Comparison of ENCODE assay signal across 12 cellular contexts in the genomic region with DNA sequence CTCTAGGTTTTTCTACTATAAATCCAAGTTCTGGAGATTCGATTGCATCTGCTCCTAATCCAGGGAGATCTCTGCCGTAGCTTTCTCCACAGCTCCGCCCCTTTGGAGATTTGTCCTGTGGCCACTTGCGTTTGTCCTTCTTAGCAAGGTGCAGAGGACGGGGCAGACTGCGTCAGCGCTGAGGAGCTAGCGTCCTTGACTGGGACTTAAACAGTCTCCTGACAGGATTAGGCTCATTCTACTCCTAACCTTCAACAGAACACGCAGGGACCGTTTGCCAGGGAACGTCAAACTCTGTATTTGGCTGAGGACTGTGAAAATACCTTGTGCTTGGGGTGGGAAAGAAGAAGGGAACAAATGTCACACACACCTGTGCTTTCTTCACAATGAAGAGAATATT. TPM values are rescaled to one million over a fixed set of nuclear protein-coding genes. Genes with fewer than 3 reads are reported as not detected.
A peak's percentile ranks its signal among the peaks of the same experiment; 100 is the strongest.
DNase-seq lines count a peak whose midpoint lies in the region; ATAC-seq and TF ChIP-seq lines count a peak whose summit lies in the region.
"Had no signal": no experiment of that assay in that cellular context is flagged by ENCODE, and none has a peak within 500 bp of the region (broad histone marks: within the 10 kb centered on the region; RNA-seq: fewer than 3 reads in every experiment).

No MANE protein-coding gene starts in this region.

- H3K27ac ChIP-seq in GM23338 (ENCODE audit: low read depth) (no peak overlapping the region), cingulate gyrus (ENCODE audit: low read depth, low read length) (peak overlapping the region; percentile 60), left lung (peak overlapping the region; percentile 71 to 74), PC-9 (no peak overlapping the region)

- H3K4me2 ChIP-seq in GM23338 (peak overlapping the region; percentile 63), PC-9 (no peak overlapping the region)

- intact Hi-C loops in left lung (cut with DNase I) (no loop called here), sciatic nerve (cut with DNase I) (no loop called here), PC-9 (cut with micrococcal nuclease; ENCODE audit: unreplicated experiment) (no loop called here)

- BruUV-seq in PC-9 (replicated peaks; lab: Mats Ljungman, UMichigan): no TSS peak

- TF ChIP-seq CTCF in GM23338 (conservative IDR thresholded peaks at IDR 0.05; ENCODE audit: low read depth in 2 of 2) (no peak), left lung (IDR thresholded peaks at IDR 0.05) (no peak), PC-9 (conservative IDR thresholded peaks at IDR 0.05) (no peak)

- peaks cover 51% of the 10 kb centered on the region for H3K4me1 Mint-ChIP-seq in GM23338
- H3K4me1 Mint-ChIP-seq: B cell had no signal

- H3K79me2 ChIP-seq in GM23338 (replicated peaks; ENCODE audit: insufficient read depth) (0 out of 2 replicates have a peak, but pooled peaks cover 7% of the 10 kb centered on the region), PC-9 (ENCODE audit: low read depth) (no peaks in the 10 kb centered on the region)

- H4K20me1 ChIP-seq in GM23338 (replicated peaks; ENCODE audit: insufficient read depth) (no peaks in the 10 kb centered on the region), PC-9 (ENCODE audit: insufficient read depth) (no peaks in the 10 kb centered on the region)

- no peak overlapping the region; the same call in 1 of the 2 replicates for H3K27ac Mint-ChIP-seq in GM23338
- H3K27ac Mint-ChIP-seq: activated T-helper 1 cell treated with anti-CD3 and anti-CD28 coated beads, Interleukin-12 subunit alpha, Interleukin-12 subunit beta, Interleukin-2, Interleukin-4 antibody, amounts not matched to agents 30 ng/mL and 10 ng/mL and 1 ng/mL, durations not matched to agents 14 hours and 24 hours and 36 hours; B cell had no signal

- H2AFZ ChIP-seq in GM23338 (0 out of 2 replicates have a peak overlapping the region, but pooled peaks have one; percentile 12), PC-9 (no peak overlapping the region)

- H3K9me2 ChIP-seq in GM23338 (ENCODE audit: insufficient read depth) (no peaks in the 10 kb centered on the region), PC-9 (ENCODE audit: insufficient read depth) (no peaks in the 10 kb centered on the region)

- peak overlapping the region; percentile 71 for H3K4me3 Mint-ChIP-seq in GM23338
- H3K4me3 Mint-ChIP-seq: activated T-helper 1 cell treated with anti-CD3 and anti-CD28 coated beads, Interleukin-12 subunit alpha, Interleukin-12 subunit beta, Interleukin-2, Interleukin-4 antibody, amounts not matched to agents 30 ng/mL and 10 ng/mL and 1 ng/mL, durations not matched to agents 14 hours and 24 hours and 36 hours; B cell had no signal

- ATAC-seq in GM23338 (peak; percentile 55), left lung (peak; percentile 71), sciatic nerve (peak; percentile 24), GM19035 (IDR thresholded peaks at IDR 0.05; ENCODE audit: unreplicated experiment) (no peak)

- no peaks in the 10 kb centered on the region for H3K27me3 Mint-ChIP-seq in GM23338 (ENCODE audit: insufficient read depth, low read depth, poor library complexity)

- POLR2A ChIA-PET in PC-9 (lab: Charles Lee; ENCODE audit: unreplicated experiment): no interaction called here

- H3K27me3 ChIP-seq in GM23338 (ENCODE audit: insufficient read depth) (no peaks in the 10 kb centered on the region), left lung (no peaks in the 10 kb centered on the region), PC-9 (ENCODE audit: insufficient read depth, low read depth) (no peaks in the 10 kb centered on the region)

- H3K9me3 ChIP-seq in left lung (peaks cover 0 to 3% of the 10 kb centered on the region in 2 donors), PC-9 (ENCODE audit: insufficient read depth, low read depth) (no peaks in the 10 kb centered on the region)

- H3K4me1 ChIP-seq in GM23338 (ENCODE audit: insufficient read depth) (peaks cover 45% of the 10 kb centered on the region), left lung (peaks cover 9 to 15% of the 10 kb centered on the region in 2 donors), PC-9 (replicated peaks; ENCODE audit: insufficient read depth) (peaks cover 20% of the 10 kb centered on the region)

- H3F3A ChIP-seq in GM23338 (replicated peaks; ENCODE audit: low read depth) (no peaks in the 10 kb centered on the region; the same call in 1 of the 2 replicates), PC-9 (ENCODE audit: insufficient read depth, low read depth) (peaks cover 13% of the 10 kb centered on the region; the same call in 1 of the 2 replicates)

- H3K36me3 ChIP-seq in GM23338 (ENCODE audit: insufficient read depth) (no peaks in the 10 kb centered on the region), left lung (no peaks in the 10 kb centered on the region), PC-9 (ENCODE audit: low read depth) (no peaks in the 10 kb centered on the region)

- CTCF ChIA-PET in PC-9 (lab: Charles Lee): interaction anchor here (0.6 kb wide), 1 partner anchor 14 kb away, joined by 3 read pairs; no protein-coding TSS in a partner anchor

- H3K4me3 ChIP-seq in GM23338: peak overlapping the region; percentile 42
- peak overlapping the region in 1 of 2 donors; percentile 11 for H3K4me3 ChIP-seq in left lung
- no peak overlapping the region for H3K4me3 ChIP-seq in PC-9

- H3K36me3 Mint-ChIP-seq in GM23338 (ENCODE audit: low read depth): peaks cover 29% of the 10 kb centered on the region

- DNase-seq in GM23338 (ENCODE audit: low spot score): peak; percentile 33
- peak in 1 of 2 donors; percentile 42 for DNase-seq in left lung
- no peak for DNase-seq in sciatic nerve (ENCODE audit: low spot score)
- no peak for DNase-seq in PC-9
- DNase-seq in RKO (ENCODE audit: low spot score): no peak
- DNase-seq in GOT3 (lab: John Stamatoyannopoulos, UW): no peak
- DNase-seq: NCI-H1417, occipital lobe had no signal

- H3K9me3 Mint-ChIP-seq in GM23338: peaks cover 12% of the 10 kb centered on the region; the same call in 2 of the 3 replicates
- H3K9me3 Mint-ChIP-seq: activated T-helper 1 cell treated with anti-CD3 and anti-CD28 coated beads, Interleukin-12 subunit alpha, Interleukin-12 subunit beta, Interleukin-2, Interleukin-4 antibody, amounts not matched to agents 30 ng/mL and 10 ng/mL and 1 ng/mL, durations not matched to agents 14 hours and 24 hours and 36 hours had no signal

TF ChIP-seq in GM23338, 12 proteins besides CTCF, POLR2A, EP300 and RAD21 (continues in another document):
- no peak for TF ChIP-seq POLR2AphosphoS5 (IDR thresholded peaks at IDR 0.05; ENCODE audit: low read depth)
- TF ChIP-seq REST (IDR thresholded peaks at IDR 0.05; ENCODE audit: unreplicated experiment): no peak
- TF ChIP-seq CREB1 (CRISPR knock-in tag; IDR thresholded peaks at IDR 0.05; ENCODE audit: low read depth): no peak
- no peak for TF ChIP-seq ZNF114 (CRISPR knock-in tag; IDR thresholded peaks at IDR 0.05)
- TF ChIP-seq EZH2phosphoT487 (IDR thresholded peaks at IDR 0.05; ENCODE audit: unreplicated experiment): no peak
- TF ChIP-seq NANOG (IDR thresholded peaks at IDR 0.05; ENCODE audit: borderline replicate concordance): no peak

RNA-seq across cellular contexts. Expression of gene SORBS2, which starts 38.6 kb away (rescaled TPM):
- total RNA-seq in GM23338 (2014; rRNA removed; shearing (Covaris generic)): 17.8 and 24.6 TPM in 2 replicates
- 23.2 and 27.6 TPM in 2 replicates for polyA plus RNA-seq in GM23338 (2016; fragmentation: Nextera tagmentation; extraction: Ambion mirVana)
- total RNA-seq in left lung (10 to 100 TPM; 36.5 to 50.8 TPM), sciatic nerve (101 TPM), PC-9 (2021) (15.7 and 16.4 TPM in 2 replicates)
- total RNA-seq: activated T-helper 1 cell treated with anti-CD3 and anti-CD28 coated beads, Interleukin-12 subunit alpha, Interleukin-12 subunit beta, Interleukin-2, Interleukin-4 antibody, amounts not matched to agents 30 ng/mL and 10 ng/mL and 1 ng/mL, durations not matched to agents 14 hours and 24 hours and 36 hours had no signal

Comparison
In these comparisons a context has a peak if more than half of its experiments do, and no peak if none do; other contexts are left out.
1. H3K27ac ChIP-seq: peak in cingulate gyrus (single experiment) and left lung (2 of 2); none in GM23338 (single experiment) and PC-9 (single experiment).